Comparison of ENCODE assay signal across 12 cellular contexts in genomic region chr12:31280183-31280582, GRCh38.
"Had no signal": no experiment of that assay in that cellular context is flagged by ENCODE, and none has a peak within 500 bp of the region (broad histone marks: within the 10 kb centered on the region; RNA-seq: fewer than 3 reads in every experiment).

No MANE protein-coding gene starts in this region.

- H3K27ac Mint-ChIP-seq: activated naive CD4-positive, alpha-beta T cell treated with anti-CD3 and anti-CD28 coated beads for 36 hours; activated T-helper 1 cell treated with anti-CD3 and anti-CD28 coated beads, Interleukin-12 subunit alpha, Interleukin-12 subunit beta, Interleukin-2, Interleukin-4 antibody, amounts not matched to agents 30 ng/mL and 10 ng/mL and 1 ng/mL, durations not matched to agents 14 hours and 24 hours and 36 hours had no signal

- H3K27me3 ChIP-seq: breast epithelium, SJCRH30, tibial artery had no signal

- H3K4me3 ChIP-seq: breast epithelium, SJCRH30, skin epidermis, tibial artery had no signal

- H3K9me3 ChIP-seq: breast epithelium, tibial artery had no signal

- ATAC-seq: left colon had no signal

- H3K4me3 Mint-ChIP-seq: activated naive CD4-positive, alpha-beta T cell treated with anti-CD3 and anti-CD28 coated beads for 36 hours; activated T-helper 1 cell treated with anti-CD3 and anti-CD28 coated beads, Interleukin-12 subunit alpha, Interleukin-12 subunit beta, Interleukin-2, Interleukin-4 antibody, amounts not matched to agents 30 ng/mL and 10 ng/mL and 1 ng/mL, durations not matched to agents 14 hours and 24 hours and 36 hours had no signal

- DNase-seq: activated CD4-positive, alpha-beta T cell treated with anti-CD3 and anti-CD28 coated beads, Interleukin-2, amount 50 U/mL, for 4 hours; activated CD8-positive, alpha-beta memory T cell treated with anti-CD3 and anti-CD28 coated beads, Interleukin-2, amount 50 U/mL, for 4 hours; activated naive CD4-positive, alpha-beta T cell treated with anti-CD3 and anti-CD28 coated beads for 36 hours; amniotic stem cell; foreskin melanocyte; head of caudate nucleus; left colon; SJCRH30; tibial artery had no signal

- H3K27ac ChIP-seq: breast epithelium, SJCRH30, skin epidermis, tibial artery had no signal

- H3K9me3 Mint-ChIP-seq: activated naive CD4-positive, alpha-beta T cell treated with anti-CD3 and anti-CD28 coated beads for 36 hours; activated T-helper 1 cell treated with anti-CD3 and anti-CD28 coated beads, Interleukin-12 subunit alpha, Interleukin-12 subunit beta, Interleukin-2, Interleukin-4 antibody, amounts not matched to agents 30 ng/mL and 10 ng/mL and 1 ng/mL, durations not matched to agents 14 hours and 24 hours and 36 hours had no signal

- H3K36me3 ChIP-seq: breast epithelium had no signal

- H3K4me1 ChIP-seq: breast epithelium, SJCRH30, tibial artery had no signal
